ENCODE assay signal across 13 cellular contexts in the genomic region with DNA sequence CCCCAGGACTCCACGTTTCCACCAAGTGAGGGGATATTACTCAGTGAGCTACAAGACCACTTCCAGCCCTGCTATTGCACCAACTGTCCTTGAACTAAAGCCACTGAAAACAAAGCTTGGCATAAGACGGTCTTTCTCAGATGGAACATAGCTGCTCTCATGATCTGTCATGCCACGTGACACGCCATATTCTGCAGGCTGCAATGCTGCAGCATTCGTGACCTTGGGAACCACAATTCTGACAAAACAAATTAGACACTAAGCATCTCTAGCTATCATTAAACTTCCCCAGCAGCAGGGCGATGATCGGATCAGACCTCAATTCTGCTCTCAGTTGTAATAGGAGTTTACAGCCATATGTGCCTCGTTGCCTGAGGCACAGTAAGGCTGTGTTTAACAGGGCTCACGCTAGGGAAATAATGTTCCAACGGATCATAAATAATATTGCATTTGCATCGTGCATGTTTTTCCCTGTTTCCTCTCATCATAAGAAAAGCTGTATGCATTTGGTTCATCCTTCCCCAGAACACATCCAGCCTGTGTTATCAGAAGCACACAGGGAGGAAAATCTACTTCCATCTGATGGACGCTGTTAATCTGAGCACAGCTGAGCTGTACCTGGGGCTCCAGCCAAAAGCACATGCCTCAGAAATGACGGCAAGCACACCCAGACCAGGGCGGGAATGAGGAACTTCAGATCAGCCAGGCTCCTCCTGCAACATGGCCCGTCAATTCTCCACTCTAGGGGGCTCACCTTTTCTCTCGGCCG. TPM values are rescaled to one million over a fixed set of nuclear protein-coding genes. Genes with fewer than 3 reads are reported as not detected.
DNase-seq lines count a peak whose midpoint lies in the region; ATAC-seq lines count a peak whose summit lies in the region.
"Had no signal": no experiment of that assay in that cellular context is flagged by ENCODE, and none has a peak within 500 bp of the region (broad histone marks: within the 10 kb centered on the region; RNA-seq: fewer than 3 reads in every experiment).

No MANE protein-coding gene starts in this region.

- DNase-seq in EL (peak; percentile 45), NCI-H526 treated with DMSO at 0.1 percent for 48 hours (lab: John Stamatoyannopoulos, UW) (peak; percentile 91), dedifferentiated amniotic fluid mesenchymal stem cell (ENCODE audit: extremely low spot score) (peak; percentile 47)
- no peak for DNase-seq in naive thymus-derived CD4-positive, alpha-beta T cell
- DNase-seq: activated CD4-positive, CD25-positive, alpha-beta regulatory T cell; NCI-H1092 treated with DMSO at 0.1 percent for 48 hours had no signal

- no peak overlapping the region for H3K27ac ChIP-seq in naive thymus-derived CD4-positive, alpha-beta T cell (ENCODE audit: low read depth, low read length)
- H3K27ac ChIP-seq: thoracic aorta had no signal

- no peaks in the 10 kb centered on the region for H3K4me1 ChIP-seq in naive thymus-derived CD4-positive, alpha-beta T cell (ENCODE audit: control insufficient read depth in 2 of 2, insufficient read depth in 2 of 2, low read length in 2 of 2)

- no peak overlapping the region for H3K4me3 ChIP-seq in naive thymus-derived CD4-positive, alpha-beta T cell (ENCODE audit: low read length)
- H3K4me3 ChIP-seq: thoracic aorta had no signal

- no peaks in the 10 kb centered on the region for H3K9me3 ChIP-seq in naive thymus-derived CD4-positive, alpha-beta T cell (ENCODE audit: control insufficient read depth in 2 of 3, low read length in 3 of 3)
- H3K9me3 ChIP-seq: thoracic aorta had no signal

- CTCF ChIA-PET in naive thymus-derived CD4-positive, alpha-beta T cell (lab: Charles Lee), result no interaction called here

- H3K36me3 Mint-ChIP-seq in naive thymus-derived CD4-positive, alpha-beta T cell, result no peaks in the 10 kb centered on the region

- peaks cover 0 to 2% (median 0%) of the 10 kb centered on the region in 11 donors for H3K9me3 Mint-ChIP-seq in naive thymus-derived CD4-positive, alpha-beta T cell

- peak; percentile 45 for ATAC-seq in naive thymus-derived CD4-positive, alpha-beta T cell
- ATAC-seq in HG03354 (IDR thresholded peaks at IDR 0.05; ENCODE audit: poor library complexity, severe bottlenecking, unreplicated experiment) (no peak), HG02852 (IDR thresholded peaks at IDR 0.05; ENCODE audit: unreplicated experiment) (no peak), HG03097 (IDR thresholded peaks at IDR 0.05; ENCODE audit: low FRiP score, unreplicated experiment) (no peak), GM21390 (IDR thresholded peaks at IDR 0.05; ENCODE audit: unreplicated experiment) (no peak)

- intact Hi-C loops in naive thymus-derived CD4-positive, alpha-beta T cell (cut with micrococcal nuclease), result no loop called here

- peaks cover 24 to 39% (median 28%) of the 10 kb centered on the region in 5 donors for H3K27me3 Mint-ChIP-seq in naive thymus-derived CD4-positive, alpha-beta T cell

- no peaks in the 10 kb centered on the region for H3K27me3 ChIP-seq in naive thymus-derived CD4-positive, alpha-beta T cell (ENCODE audit: control insufficient read depth in 2 of 2, insufficient read depth in 2 of 2, low read length in 2 of 2)

- H3K36me3 ChIP-seq in naive thymus-derived CD4-positive, alpha-beta T cell (ENCODE audit: control insufficient read depth in 2 of 3, insufficient read depth in 3 of 3, low read length in 3 of 3), result no peaks in the 10 kb centered on the region
- H3K36me3 ChIP-seq: thoracic aorta had no signal

- H3K27ac Mint-ChIP-seq in naive thymus-derived CD4-positive, alpha-beta T cell, result no peak overlapping the region

- no peaks in the 10 kb centered on the region for H3K4me1 Mint-ChIP-seq in naive thymus-derived CD4-positive, alpha-beta T cell

- H3K4me3 Mint-ChIP-seq in naive thymus-derived CD4-positive, alpha-beta T cell, result no peak overlapping the region

- POLR2A ChIA-PET in naive thymus-derived CD4-positive, alpha-beta T cell (lab: Charles Lee), result no interaction called here

RNA-seq across cellular contexts. Expression of a gene that starts 38.6 kb away (rescaled TPM):
- total RNA-seq in naive thymus-derived CD4-positive, alpha-beta T cell, result not detected
- polyA plus RNA-seq in naive thymus-derived CD4-positive, alpha-beta T cell, result not detected
- total RNA-seq: dermis microvascular lymphatic vessel endothelial cell, osteocyte, thoracic aorta had no signal

RNA-seq across cellular contexts. Expression of a gene that starts 59.5 kb away (rescaled TPM):
- total RNA-seq in naive thymus-derived CD4-positive, alpha-beta T cell, result 100 to 1,000 TPM in 4 of 5 experiments, 10 to 100 TPM in 1; 90.2 to 177 (median 164) TPM
- polyA plus RNA-seq in naive thymus-derived CD4-positive, alpha-beta T cell, result 10 to 100 TPM; 43.7 to 78.8 TPM

Comparison
In these comparisons a context has a peak if more than half of its experiments do, and no peak if none do; other contexts are left out.
1. DNase-seq: peak in EL (single experiment), NCI-H526 treated with DMSO at 0.1 percent for 48 hours (single experiment) and dedifferentiated amniotic fluid mesenchymal stem cell (single experiment); none in naive thymus-derived CD4-positive, alpha-beta T cell (0 of 9).